ENCODE assay signal across 8 cellular contexts in the genomic region with DNA sequence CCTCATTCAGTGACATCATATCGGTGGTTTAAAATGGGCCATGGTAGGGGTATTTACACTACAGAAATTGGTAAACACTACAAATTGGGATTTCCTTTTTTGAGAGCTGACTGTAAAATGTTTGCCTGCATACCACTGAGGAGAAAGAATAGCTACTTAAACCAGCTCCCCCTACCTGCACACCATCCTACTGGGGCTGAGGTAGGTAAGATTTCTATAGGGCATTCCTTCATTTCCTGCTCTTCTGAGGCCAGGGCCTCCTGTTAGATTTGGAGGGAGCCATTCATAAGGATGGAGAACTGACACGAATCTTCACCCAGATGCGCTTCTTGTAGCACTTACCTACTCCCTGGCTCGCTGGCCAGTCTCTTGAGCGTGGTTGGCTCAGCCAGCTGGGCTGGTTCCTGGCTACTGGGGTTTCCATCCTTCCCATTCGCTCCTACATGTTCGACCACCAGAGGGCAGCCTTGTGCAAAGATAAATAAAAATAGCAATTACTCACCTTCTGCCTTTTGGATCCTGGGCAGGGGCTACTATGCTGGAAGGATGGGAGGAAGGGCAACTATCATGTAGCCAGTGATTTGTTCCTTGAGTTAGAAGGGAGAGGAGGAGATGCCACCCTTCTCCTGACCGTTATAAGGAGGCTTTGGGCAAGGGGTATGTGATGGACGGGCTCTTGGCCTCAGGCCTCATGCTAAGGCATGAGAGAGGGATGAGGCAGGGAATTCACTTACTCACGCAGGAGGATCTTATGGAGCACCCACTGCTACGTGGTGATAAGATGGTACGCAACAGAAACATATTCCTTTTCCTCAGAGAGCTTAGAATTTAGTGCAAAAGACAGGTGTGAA. TPM values are rescaled to one million over a fixed set of nuclear protein-coding genes. Genes with fewer than 3 reads are reported as not detected.
DNase-seq lines count a peak whose midpoint lies in the region; ATAC-seq and TF ChIP-seq lines count a peak whose summit lies in the region.

No MANE protein-coding gene starts in this region.

- no peaks in the 10 kb centered on the region for H3K9me3 ChIP-seq in HEK293 (ENCODE audit: control insufficient read depth, insufficient read depth, low read depth, low read length)
- H3K9me3 ChIP-seq in left lung, result no peaks in the 10 kb centered on the region

- CTCF ChIA-PET in HEK293 (lab: Yijun Ruan, JAX), result interaction anchor here (0.6 to 11.2 kb wide), 46 partner anchors 8 to 1288 kb away, joined by 3 to 205 read pairs (median 4); a partner anchor contains a TSS

- peaks cover 0 to 10% of the 10 kb centered on the region in 2 donors for H3K27me3 ChIP-seq in left lung

- H3K4me1 ChIP-seq in HEK293 (ENCODE audit: control insufficient read depth, insufficient read depth, low read length) (no peaks in the 10 kb centered on the region), left lung (peaks cover 10 to 31% of the 10 kb centered on the region in 2 donors)

- POLR2A ChIA-PET in HEK293 (lab: Yijun Ruan, JAX), result interaction anchor here (0.8 to 1.6 kb wide), 3 partner anchors 17 to 196 kb away, joined by 3 to 5 read pairs (median 3); no protein-coding TSS in a partner anchor

- intact Hi-C loops in left lung (cut with DNase I), result loop anchor here (2.0 to 10.0 kb wide), 3 partner anchors 130 to 200 kb away; no protein-coding TSS in a partner anchor

- DNase-seq in AG10803 (ENCODE audit: low read depth), result peak; percentile 70
- DNase-seq in NCI-H524 treated with DMSO at 0.1 percent for 48 hours (lab: John Stamatoyannopoulos, UW), result peak; percentile 32
- peak; percentile 85 for DNase-seq in activated CD4-positive, alpha-beta T cell treated with anti-CD3 and anti-CD28 coated beads for 48 hours
- peak; percentile 86 for DNase-seq in choroid plexus epithelial cell (ENCODE audit: low read depth)
- peak in 1 of 2 donors; percentile 75 for DNase-seq in left lung
- peak; percentile 84 for DNase-seq in stimulated activated CD4-positive, alpha-beta T cell treated with anti-CD3 and anti-CD28 coated beads, Interleukin-4, amount 100 ng/mL, for 24 hours

- peak; percentile 79 for TF ChIP-seq CTCF in AG10803 (conservative IDR thresholded peaks at IDR 0.05; ENCODE audit: low read length)
- peak; percentile 84 for TF ChIP-seq CTCF in HEK293 (tag by site-specific recombination; IDR thresholded peaks at IDR 0.05)
- TF ChIP-seq CTCF in choroid plexus epithelial cell (conservative IDR thresholded peaks at IDR 0.05; ENCODE audit: low read depth, low read length), result peak; percentile 79
- TF ChIP-seq CTCF in left lung (IDR thresholded peaks at IDR 0.05), result peak; percentile 78 to 96

- no peak overlapping the region for H3K27ac ChIP-seq in HEK293 (ENCODE audit: extremely low read depth, low read depth, low read length)
- no peak overlapping the region for H3K27ac ChIP-seq in left lung

- H3K4me3 ChIP-seq in AG10803 (ENCODE audit: low read length) (no peak overlapping the region), HEK293 (ENCODE audit: low read depth, low read length) (no peak overlapping the region), choroid plexus epithelial cell (ENCODE audit: low read depth, low read length) (no peak overlapping the region), left lung (no peak overlapping the region)

- ATAC-seq in left lung (peak; percentile 92), GM18909 (IDR thresholded peaks at IDR 0.05; ENCODE audit: poor library complexity, unreplicated experiment) (no peak)

- H3K36me3 ChIP-seq in HEK293 (ENCODE audit: control insufficient read depth in 2 of 2, insufficient read depth in 1 of 2, low read length in 2 of 2), result no peaks in the 10 kb centered on the region
- H3K36me3 ChIP-seq in left lung, result no peaks in the 10 kb centered on the region

TF ChIP-seq in HEK293, 187 proteins besides CTCF, POLR2A, EP300 and RAD21 (continues in another document):
- TF ChIP-seq, protein P1, sequence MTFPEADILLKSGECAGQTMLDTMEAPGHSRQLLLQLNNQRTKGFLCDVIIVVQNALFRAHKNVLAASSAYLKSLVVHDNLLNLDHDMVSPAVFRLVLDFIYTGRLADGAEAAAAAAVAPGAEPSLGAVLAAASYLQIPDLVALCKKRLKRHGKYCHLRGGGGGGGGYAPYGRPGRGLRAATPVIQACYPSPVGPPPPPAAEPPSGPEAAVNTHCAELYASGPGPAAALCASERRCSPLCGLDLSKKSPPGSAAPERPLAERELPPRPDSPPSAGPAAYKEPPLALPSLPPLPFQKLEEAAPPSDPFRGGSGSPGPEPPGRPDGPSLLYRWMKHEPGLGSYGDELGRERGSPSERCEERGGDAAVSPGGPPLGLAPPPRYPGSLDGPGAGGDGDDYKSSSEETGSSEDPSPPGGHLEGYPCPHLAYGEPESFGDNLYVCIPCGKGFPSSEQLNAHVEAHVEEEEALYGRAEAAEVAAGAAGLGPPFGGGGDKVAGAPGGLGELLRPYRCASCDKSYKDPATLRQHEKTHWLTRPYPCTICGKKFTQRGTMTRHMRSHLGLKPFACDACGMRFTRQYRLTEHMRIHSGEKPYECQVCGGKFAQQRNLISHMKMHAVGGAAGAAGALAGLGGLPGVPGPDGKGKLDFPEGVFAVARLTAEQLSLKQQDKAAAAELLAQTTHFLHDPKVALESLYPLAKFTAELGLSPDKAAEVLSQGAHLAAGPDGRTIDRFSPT (tag by site-specific recombination; IDR thresholded peaks at IDR 0.05), result no peak
- no peak for TF ChIP-seq YY1 (tag by site-specific recombination; IDR thresholded peaks at IDR 0.05)
- no peak for TF ChIP-seq SALL2 (tag by site-specific recombination; IDR thresholded peaks at IDR 0.05; ENCODE audit: borderline replicate concordance)
- 0 out of 2 replicates have a peak, but pooled peaks have one; percentile 8 for TF ChIP-seq ZNF843 (tag by site-specific recombination; IDR thresholded peaks at IDR 0.05)
- TF ChIP-seq ZNF707 (tag by site-specific recombination; IDR thresholded peaks at IDR 0.05), result no peak
- TF ChIP-seq SP7 (tag by site-specific recombination; IDR thresholded peaks at IDR 0.05), result peak; percentile 39; the same call in 1 of the 2 replicates
- no peak for TF ChIP-seq YY2 (tag by site-specific recombination; IDR thresholded peaks at IDR 0.05)
- peak; percentile 78 for TF ChIP-seq ZNF654 (tag by site-specific recombination; IDR thresholded peaks at IDR 0.05; ENCODE audit: low read depth)
- TF ChIP-seq ZBTB20 (tag by site-specific recombination; IDR thresholded peaks at IDR 0.05), result peak; percentile 36; the same call in 1 of the 2 replicates
- no peak for TF ChIP-seq ZNF623 (tag by site-specific recombination; IDR thresholded peaks at IDR 0.05)
- TF ChIP-seq MZF1 (tag by site-specific recombination; IDR thresholded peaks at IDR 0.05; ENCODE audit: borderline replicate concordance), result no peak
- 0 out of 2 replicates have a peak, but pooled peaks have one; percentile 39 for TF ChIP-seq ZFP37 (tag by site-specific recombination; IDR thresholded peaks at IDR 0.05)
- peak; percentile 66; the same call in 1 of the 2 replicates for TF ChIP-seq ZNF112 (tag by site-specific recombination; IDR thresholded peaks at IDR 0.05)
- TF ChIP-seq ZNF629 (tag by site-specific recombination; IDR thresholded peaks at IDR 0.05), result no peak; the same call in 1 of the 2 replicates
- TF ChIP-seq ZNF292 (tag by site-specific recombination; IDR thresholded peaks at IDR 0.05; ENCODE audit: borderline replicate concordance, low read depth), result no peak
- TF ChIP-seq ZBTB7A (tag by site-specific recombination; IDR thresholded peaks at IDR 0.05; ENCODE audit: low read depth), result no peak
- peak; percentile 29; the same call in 1 of the 2 replicates for TF ChIP-seq FEZF1 (tag by site-specific recombination; IDR thresholded peaks at IDR 0.05)
- 0 out of 2 replicates have a peak, but pooled peaks have one; percentile 36 for TF ChIP-seq ZNF660 (tag by site-specific recombination; IDR thresholded peaks at IDR 0.05)
- TF ChIP-seq, protein P2, sequence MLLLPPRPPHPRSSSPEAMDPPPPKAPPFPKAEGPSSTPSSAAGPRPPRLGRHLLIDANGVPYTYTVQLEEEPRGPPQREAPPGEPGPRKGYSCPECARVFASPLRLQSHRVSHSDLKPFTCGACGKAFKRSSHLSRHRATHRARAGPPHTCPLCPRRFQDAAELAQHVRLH (tag by site-specific recombination; IDR thresholded peaks at IDR 0.05), result no peak
- TF ChIP-seq, protein P3, sequence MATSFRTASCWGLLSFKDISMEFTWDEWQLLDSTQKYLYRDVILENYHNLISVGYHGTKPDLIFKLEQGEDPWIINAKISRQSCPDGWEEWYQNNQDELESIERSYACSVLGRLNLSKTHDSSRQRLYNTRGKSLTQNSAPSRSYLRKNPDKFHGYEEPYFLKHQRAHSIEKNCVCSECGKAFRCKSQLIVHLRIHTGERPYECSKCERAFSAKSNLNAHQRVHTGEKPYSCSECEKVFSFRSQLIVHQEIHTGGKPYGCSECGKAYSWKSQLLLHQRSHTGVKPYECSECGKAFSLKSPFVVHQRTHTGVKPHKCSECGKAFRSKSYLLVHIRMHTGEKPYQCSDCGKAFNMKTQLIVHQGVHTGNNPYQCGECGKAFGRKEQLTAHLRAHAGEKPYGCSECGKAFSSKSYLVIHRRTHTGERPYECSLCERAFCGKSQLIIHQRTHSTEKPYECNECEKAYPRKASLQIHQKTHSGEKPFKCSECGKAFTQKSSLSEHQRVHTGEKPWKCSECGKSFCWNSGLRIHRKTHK (tag by site-specific recombination; IDR thresholded peaks at IDR 0.05), result no peak
- no peak for TF ChIP-seq ZNF169 (tag by site-specific recombination; IDR thresholded peaks at IDR 0.05)
- TF ChIP-seq ZNF366 (tag by site-specific recombination; conservative IDR thresholded peaks at IDR 0.05), result peak; percentile 63
- TF ChIP-seq ZSCAN30 (tag by site-specific recombination; IDR thresholded peaks at IDR 0.05), result 0 out of 2 replicates have a peak, but pooled peaks have one; percentile 66
- TF ChIP-seq, protein P4, sequence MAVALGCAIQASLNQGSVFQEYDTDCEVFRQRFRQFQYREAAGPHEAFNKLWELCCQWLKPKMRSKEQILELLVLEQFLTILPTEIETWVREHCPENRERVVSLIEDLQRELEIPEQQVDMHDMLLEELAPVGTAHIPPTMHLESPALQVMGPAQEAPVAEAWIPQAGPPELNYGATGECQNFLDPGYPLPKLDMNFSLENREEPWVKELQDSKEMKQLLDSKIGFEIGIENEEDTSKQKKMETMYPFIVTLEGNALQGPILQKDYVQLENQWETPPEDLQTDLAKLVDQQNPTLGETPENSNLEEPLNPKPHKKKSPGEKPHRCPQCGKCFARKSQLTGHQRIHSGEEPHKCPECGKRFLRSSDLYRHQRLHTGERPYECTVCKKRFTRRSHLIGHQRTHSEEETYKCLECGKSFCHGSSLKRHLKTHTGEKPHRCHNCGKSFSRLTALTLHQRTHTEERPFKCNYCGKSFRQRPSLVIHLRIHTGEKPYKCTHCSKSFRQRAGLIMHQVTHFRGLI (tag by site-specific recombination; IDR thresholded peaks at IDR 0.05), result 0 out of 2 replicates have a peak, but pooled peaks have one; percentile 63
- no peak for TF ChIP-seq ZNF426 (tag by site-specific recombination; IDR thresholded peaks at IDR 0.05)
- no peak for TF ChIP-seq ZNF600 (tag by site-specific recombination; IDR thresholded peaks at IDR 0.05)

RNA-seq across cellular contexts. Expression of a gene that starts 10.7 kb away (rescaled TPM):
- total RNA-seq in left lung, result not detected

RNA-seq across cellular contexts. Expression of a gene that starts 29.0 kb away (rescaled TPM):
- 10 to 100 TPM; 19.3 to 20.5 TPM for total RNA-seq in left lung
